In the genomic region with DNA sequence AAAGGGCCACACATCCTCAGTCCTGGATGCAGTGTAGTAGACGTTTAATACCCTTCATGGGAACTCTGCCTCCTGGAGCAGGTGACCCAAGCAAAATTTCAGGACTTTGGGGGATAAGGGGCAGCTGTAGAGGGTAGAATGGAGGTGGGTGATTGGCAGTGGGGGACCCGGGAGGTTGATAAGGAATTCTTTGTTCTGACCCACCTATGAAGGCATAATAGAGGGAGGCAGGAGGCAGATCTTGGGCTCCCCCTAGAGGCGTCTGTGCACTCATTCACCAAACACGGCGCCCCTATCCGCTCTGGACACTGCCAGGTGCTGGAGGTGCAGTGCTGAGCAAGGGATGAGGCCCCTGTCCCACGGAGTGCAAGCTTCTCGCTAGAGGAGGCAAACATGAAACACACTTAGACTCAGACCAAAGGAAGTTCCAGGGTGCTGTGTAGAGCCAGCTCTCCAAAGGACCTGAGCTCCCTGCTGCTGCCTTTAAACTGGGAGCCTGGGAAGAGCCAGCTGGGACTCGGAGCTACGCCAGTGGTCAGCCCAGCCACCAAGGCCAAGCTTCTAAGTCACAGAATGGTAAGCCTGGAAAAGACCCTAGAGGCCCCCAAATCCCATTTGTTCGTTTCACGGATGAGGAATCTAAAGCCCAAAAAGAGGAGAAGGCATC, we compare ENCODE assay signal across 8 cellular contexts. TPM values are rescaled to one million over a fixed set of nuclear protein-coding genes. Genes with fewer than 3 reads are reported as not detected.
DNase-seq lines count a peak whose midpoint lies in the region; ATAC-seq and TF ChIP-seq lines count a peak whose summit lies in the region.

No MANE protein-coding gene starts in this region.

- intact Hi-C loops in Right ventricle myocardium inferior (cut with DNase I): loop anchor here (1.0 kb wide), 1 partner anchor 106 kb away; no protein-coding TSS in a partner anchor
- intact Hi-C loops in cardiac septum (cut with DNase I): loop anchor here (5.0 kb wide), 1 partner anchor 104 kb away; no protein-coding TSS in a partner anchor
- intact Hi-C loops in mammary epithelial cell (cut with micrococcal nuclease): loop anchor here (1.0 to 5.0 kb wide), 3 partner anchors 54 to 244 kb away; no protein-coding TSS in a partner anchor
- intact Hi-C loops in left colon (cut with DNase I, micrococcal nuclease): loop anchor here in 1 of 2 donors (10.0 kb wide), 1 partner anchor 63 kb away; no protein-coding TSS in a partner anchor

- DNase-seq in Right ventricle myocardium inferior (ENCODE audit: missing footprints) (peak; percentile 77), cardiac septum (ENCODE audit: low spot score) (no peak), NCI-H187 treated with DMSO at 0.1 percent for 48 hours (lab: John Stamatoyannopoulos, UW) (peak; percentile 42), WERI-Rb-1 (peak; percentile 75), mammary epithelial cell (peak; percentile 43), left colon (peak; percentile 57 to 74)
- peak; percentile 28 to 58 (median 58) for DNase-seq in stimulated activated CD4-positive, alpha-beta T cell treated with anti-CD3 and anti-CD28 coated beads, TNF-alpha, amount 100 ng/mL, for 24 hours (ENCODE audit: low read depth in 3 of 3)

- H3K9me3 ChIP-seq in WERI-Rb-1 (ENCODE audit: severe bottlenecking) (no peaks in the 10 kb centered on the region), mammary epithelial cell (replicated peaks; ENCODE audit: insufficient read depth, low read length) (no peaks in the 10 kb centered on the region)

- H3K36me3 ChIP-seq in WERI-Rb-1 (no peaks in the 10 kb centered on the region), mammary epithelial cell (ENCODE audit: insufficient read depth, low read length) (no peaks in the 10 kb centered on the region)

- H3K79me2 ChIP-seq in mammary epithelial cell (ENCODE audit: insufficient read depth, low read length): no peaks in the 10 kb centered on the region

- CTCF ChIA-PET in mammary epithelial cell (lab: Charles Lee; ENCODE audit: low non-redundant PET): interaction anchor here (0.6 to 1.2 kb wide), 3 partner anchors 54 to 106 kb away, joined by 3 to 8 read pairs (median 8); no protein-coding TSS in a partner anchor

- ATAC-seq in Right ventricle myocardium inferior (peak; percentile 69), HG02870 (IDR thresholded peaks at IDR 0.05; ENCODE audit: unreplicated experiment) (peak; percentile 78), left colon (peak; percentile 91)

- no peak overlapping the region for H2AFZ ChIP-seq in mammary epithelial cell (ENCODE audit: low read depth, low read length)

- H3K9ac ChIP-seq in mammary epithelial cell (ENCODE audit: insufficient read depth, low read length): no peak overlapping the region

- H3K27me3 ChIP-seq in WERI-Rb-1 (ENCODE audit: insufficient read depth, low read depth, severe bottlenecking) (no peaks in the 10 kb centered on the region), mammary epithelial cell (ENCODE audit: insufficient read depth, low read length) (no peaks in the 10 kb centered on the region)

- H3K4me1 ChIP-seq in mammary epithelial cell (ENCODE audit: insufficient read depth, low read length): no peaks in the 10 kb centered on the region

- no TSS peak for BruUV-seq in mammary epithelial cell (replicated peaks; lab: Mats Ljungman, UMichigan)

- H3K27ac ChIP-seq in WERI-Rb-1 (no peak overlapping the region), mammary epithelial cell (ENCODE audit: insufficient read depth, low read depth, low read length) (no peak overlapping the region)

- in situ Hi-C loops in mammary epithelial cell (cut with MboI; ENCODE audit: low sequenced_read_pairs in 2 of 2): loop anchor here in 1 of 2 donors (5.0 kb wide), 1 partner anchor 66 kb away; no protein-coding TSS in a partner anchor

- H3K4me2 ChIP-seq in mammary epithelial cell (ENCODE audit: insufficient read depth, low read depth, low read length): no peak overlapping the region

- no peaks in the 10 kb centered on the region for H4K20me1 ChIP-seq in mammary epithelial cell (ENCODE audit: insufficient read depth, low read length)

- TF ChIP-seq CTCF in WERI-Rb-1 (IDR thresholded peaks at IDR 0.05; ENCODE audit: low read depth, low read length) (peak; percentile 89), mammary epithelial cell (conservative IDR thresholded peaks at IDR 0.05 in 1 of 2, IDR thresholded peaks at IDR 0.05 in 1 of 2; ENCODE audit: extremely low read depth in 1 of 2, insufficient read depth in 1 of 2, low read depth in 1 of 2, low read length in 2 of 2) (peak; percentile 75 to 89)

- dilution Hi-C loops in mammary epithelial cell (cut with HindIII; ENCODE audit: low sequenced_read_pairs): no loop called here

- WGBS in mammary epithelial cell (ENCODE audit: low coverage, missing lambda C conversion rate): 33% methylated on average over 12 of the region's 12 CpGs

- H3K4me3 ChIP-seq in WERI-Rb-1 (ENCODE audit: low read depth, low read length) (no peak overlapping the region), mammary epithelial cell (replicated peaks in 1 of 3; ENCODE audit: insufficient read depth in 1 of 3, low read depth in 2 of 3, low read length in 3 of 3) (no peak overlapping the region)

RNA-seq across cellular contexts. Expression of gene IL17B, which starts 7.7 kb away (rescaled TPM):
- total RNA-seq in Right ventricle myocardium inferior (not detected), cardiac septum (not detected), mammary epithelial cell (under 1 TPM in 1 of 2 donors, not detected in 1; 0.50 TPM), left colon (1 to 10 TPM in 1 of 2 donors, not detected in 1; 1.1 TPM)
- polyA plus RNA-seq in mammary epithelial cell: not detected
- polyA minus RNA-seq in mammary epithelial cell: not detected

RNA-seq across cellular contexts. Expression of gene PCYOX1L, which starts 13.6 kb away (rescaled TPM):
- total RNA-seq in Right ventricle myocardium inferior (2.7 TPM), cardiac septum (4.3 TPM), mammary epithelial cell (10 to 100 TPM in 1 of 2 donors, 1 to 10 TPM in 1; 6.8 to 10.2 TPM), left colon (1 to 10 TPM; 3.3 to 3.9 TPM)
- polyA plus RNA-seq in mammary epithelial cell: 17.2 TPM
- polyA minus RNA-seq in mammary epithelial cell: 7.8 TPM

RNA-seq across cellular contexts. Expression of gene GRPEL2, which starts 26.1 kb away (rescaled TPM):
- total RNA-seq in Right ventricle myocardium inferior: 11.6 TPM
- 11.0 TPM for total RNA-seq in cardiac septum
- 10 to 100 TPM; 50.2 to 61.6 TPM for total RNA-seq in mammary epithelial cell
- polyA plus RNA-seq in mammary epithelial cell: 13.0 TPM
- 27.5 TPM for polyA minus RNA-seq in mammary epithelial cell
- total RNA-seq in left colon: 10 to 100 TPM; 10.4 to 10.7 TPM
